In the genomic region with DNA sequence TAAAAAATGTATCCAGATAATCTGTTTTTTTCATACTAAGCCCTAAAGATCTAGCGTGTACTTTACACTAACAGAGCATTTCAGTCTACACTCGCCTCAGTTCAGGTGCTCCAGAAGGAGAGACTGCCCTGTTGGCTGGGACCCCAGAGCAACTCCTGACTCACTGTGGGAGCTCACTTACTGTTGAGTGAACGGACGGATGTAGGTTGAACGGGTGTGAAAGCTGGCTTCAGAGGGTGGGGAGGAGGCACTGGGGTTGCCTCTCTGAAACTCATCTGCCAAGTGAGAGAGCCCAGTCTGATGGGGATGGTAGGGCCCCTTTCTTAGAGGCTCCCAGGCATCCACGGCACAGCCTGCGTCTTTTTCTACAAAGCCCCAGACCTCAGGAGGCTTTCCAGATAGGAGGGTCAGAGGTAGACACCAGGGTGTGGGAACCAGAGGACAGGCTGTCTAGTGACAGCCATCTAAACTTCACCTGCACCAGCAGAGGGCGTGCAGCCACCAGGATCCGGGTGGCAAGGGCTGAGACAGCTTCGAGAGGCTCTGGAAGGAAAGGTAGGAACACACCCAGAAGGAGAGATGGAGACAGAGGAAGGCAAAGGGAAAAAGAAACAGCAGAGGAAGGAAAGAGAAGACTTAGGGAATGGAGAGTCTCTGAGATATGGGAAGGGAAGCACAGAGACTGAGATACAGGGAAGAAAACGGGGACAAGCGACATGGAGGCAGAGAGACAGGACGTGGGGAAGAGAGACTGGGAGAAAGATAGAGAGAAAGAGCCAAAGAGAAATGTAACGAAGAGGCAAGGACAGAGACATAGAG, we compare ENCODE assay signal across 1 cellular context.
TF ChIP-seq lines count a peak whose summit lies in the region.

No MANE protein-coding gene starts in this region.

TF ChIP-seq in H1, 55 proteins besides CTCF, POLR2A, EP300 and RAD21:
- TF ChIP-seq CEBPB (IDR thresholded peaks at IDR 0.05; ENCODE audit: low read depth, low read length) (no peak), CTBP2 (IDR thresholded peaks at IDR 0.05; ENCODE audit: borderline replicate concordance, insufficient read depth, insufficient read length, low read length) (no peak), MAFK (IDR thresholded peaks at IDR 0.05; ENCODE audit: low read depth, low read length) (no peak), TAF1 (IDR thresholded peaks at IDR 0.05; ENCODE audit: low read depth, low read length) (no peak), RFX5 (IDR thresholded peaks at IDR 0.05; ENCODE audit: borderline replicate concordance, low read depth, low read length) (no peak), CBX8 (IDR thresholded peaks at IDR 0.05; ENCODE audit: borderline replicate concordance, low read depth, low read length) (no peak), EGR1 (IDR thresholded peaks at IDR 0.05; ENCODE audit: borderline replicate concordance, low read depth, low read length) (no peak), SIN3A (conservative IDR thresholded peaks at IDR 0.05 in 1 of 2, IDR thresholded peaks at IDR 0.05 in 1 of 2; ENCODE audit: low read depth in 1 of 2, low read length in 2 of 2) (peak in 1 of 2 experiments; percentile 82; a peak in 1 of 4 replicates), YY1 (IDR thresholded peaks at IDR 0.05; ENCODE audit: low read depth, low read length) (peak; percentile 55; the same call in 1 of the 2 replicates), SIRT6 (IDR thresholded peaks at IDR 0.05; ENCODE audit: low read length) (no peak), SP4 (IDR thresholded peaks at IDR 0.05; ENCODE audit: low read length) (no peak), RBBP5 (IDR thresholded peaks at IDR 0.05; ENCODE audit: borderline replicate concordance, low read depth, low read length) (no peak), SUZ12 (IDR thresholded peaks at IDR 0.05; ENCODE audit: low read length) (no peak), ASH2L (IDR thresholded peaks at IDR 0.05; ENCODE audit: low read length) (no peak), HDAC2 (IDR thresholded peaks at IDR 0.05; ENCODE audit: borderline replicate concordance in 1 of 2, low read depth in 2 of 2, low read length in 2 of 2) (no peak), JUND (IDR thresholded peaks at IDR 0.05; ENCODE audit: low read length) (0 out of 2 replicates have a peak, but pooled peaks have one; percentile 35), NANOG (IDR thresholded peaks at IDR 0.05; ENCODE audit: insufficient read depth, low read depth, low read length, poor library complexity, severe bottlenecking) (no peak), BRCA1 (IDR thresholded peaks at IDR 0.05; ENCODE audit: low read depth, low read length) (no peak), BCL11A (IDR thresholded peaks at IDR 0.05; ENCODE audit: low read depth in 2 of 2, low read length in 2 of 2) (no peak)
- TF ChIP-seq, protein P1, sequence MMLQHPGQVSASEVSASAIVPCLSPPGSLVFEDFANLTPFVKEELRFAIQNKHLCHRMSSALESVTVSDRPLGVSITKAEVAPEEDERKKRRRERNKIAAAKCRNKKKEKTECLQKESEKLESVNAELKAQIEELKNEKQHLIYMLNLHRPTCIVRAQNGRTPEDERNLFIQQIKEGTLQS (IDR thresholded peaks at IDR 0.05; ENCODE audit: insufficient read depth, low read depth, low read length): no peak
- TF ChIP-seq, protein P2, sequence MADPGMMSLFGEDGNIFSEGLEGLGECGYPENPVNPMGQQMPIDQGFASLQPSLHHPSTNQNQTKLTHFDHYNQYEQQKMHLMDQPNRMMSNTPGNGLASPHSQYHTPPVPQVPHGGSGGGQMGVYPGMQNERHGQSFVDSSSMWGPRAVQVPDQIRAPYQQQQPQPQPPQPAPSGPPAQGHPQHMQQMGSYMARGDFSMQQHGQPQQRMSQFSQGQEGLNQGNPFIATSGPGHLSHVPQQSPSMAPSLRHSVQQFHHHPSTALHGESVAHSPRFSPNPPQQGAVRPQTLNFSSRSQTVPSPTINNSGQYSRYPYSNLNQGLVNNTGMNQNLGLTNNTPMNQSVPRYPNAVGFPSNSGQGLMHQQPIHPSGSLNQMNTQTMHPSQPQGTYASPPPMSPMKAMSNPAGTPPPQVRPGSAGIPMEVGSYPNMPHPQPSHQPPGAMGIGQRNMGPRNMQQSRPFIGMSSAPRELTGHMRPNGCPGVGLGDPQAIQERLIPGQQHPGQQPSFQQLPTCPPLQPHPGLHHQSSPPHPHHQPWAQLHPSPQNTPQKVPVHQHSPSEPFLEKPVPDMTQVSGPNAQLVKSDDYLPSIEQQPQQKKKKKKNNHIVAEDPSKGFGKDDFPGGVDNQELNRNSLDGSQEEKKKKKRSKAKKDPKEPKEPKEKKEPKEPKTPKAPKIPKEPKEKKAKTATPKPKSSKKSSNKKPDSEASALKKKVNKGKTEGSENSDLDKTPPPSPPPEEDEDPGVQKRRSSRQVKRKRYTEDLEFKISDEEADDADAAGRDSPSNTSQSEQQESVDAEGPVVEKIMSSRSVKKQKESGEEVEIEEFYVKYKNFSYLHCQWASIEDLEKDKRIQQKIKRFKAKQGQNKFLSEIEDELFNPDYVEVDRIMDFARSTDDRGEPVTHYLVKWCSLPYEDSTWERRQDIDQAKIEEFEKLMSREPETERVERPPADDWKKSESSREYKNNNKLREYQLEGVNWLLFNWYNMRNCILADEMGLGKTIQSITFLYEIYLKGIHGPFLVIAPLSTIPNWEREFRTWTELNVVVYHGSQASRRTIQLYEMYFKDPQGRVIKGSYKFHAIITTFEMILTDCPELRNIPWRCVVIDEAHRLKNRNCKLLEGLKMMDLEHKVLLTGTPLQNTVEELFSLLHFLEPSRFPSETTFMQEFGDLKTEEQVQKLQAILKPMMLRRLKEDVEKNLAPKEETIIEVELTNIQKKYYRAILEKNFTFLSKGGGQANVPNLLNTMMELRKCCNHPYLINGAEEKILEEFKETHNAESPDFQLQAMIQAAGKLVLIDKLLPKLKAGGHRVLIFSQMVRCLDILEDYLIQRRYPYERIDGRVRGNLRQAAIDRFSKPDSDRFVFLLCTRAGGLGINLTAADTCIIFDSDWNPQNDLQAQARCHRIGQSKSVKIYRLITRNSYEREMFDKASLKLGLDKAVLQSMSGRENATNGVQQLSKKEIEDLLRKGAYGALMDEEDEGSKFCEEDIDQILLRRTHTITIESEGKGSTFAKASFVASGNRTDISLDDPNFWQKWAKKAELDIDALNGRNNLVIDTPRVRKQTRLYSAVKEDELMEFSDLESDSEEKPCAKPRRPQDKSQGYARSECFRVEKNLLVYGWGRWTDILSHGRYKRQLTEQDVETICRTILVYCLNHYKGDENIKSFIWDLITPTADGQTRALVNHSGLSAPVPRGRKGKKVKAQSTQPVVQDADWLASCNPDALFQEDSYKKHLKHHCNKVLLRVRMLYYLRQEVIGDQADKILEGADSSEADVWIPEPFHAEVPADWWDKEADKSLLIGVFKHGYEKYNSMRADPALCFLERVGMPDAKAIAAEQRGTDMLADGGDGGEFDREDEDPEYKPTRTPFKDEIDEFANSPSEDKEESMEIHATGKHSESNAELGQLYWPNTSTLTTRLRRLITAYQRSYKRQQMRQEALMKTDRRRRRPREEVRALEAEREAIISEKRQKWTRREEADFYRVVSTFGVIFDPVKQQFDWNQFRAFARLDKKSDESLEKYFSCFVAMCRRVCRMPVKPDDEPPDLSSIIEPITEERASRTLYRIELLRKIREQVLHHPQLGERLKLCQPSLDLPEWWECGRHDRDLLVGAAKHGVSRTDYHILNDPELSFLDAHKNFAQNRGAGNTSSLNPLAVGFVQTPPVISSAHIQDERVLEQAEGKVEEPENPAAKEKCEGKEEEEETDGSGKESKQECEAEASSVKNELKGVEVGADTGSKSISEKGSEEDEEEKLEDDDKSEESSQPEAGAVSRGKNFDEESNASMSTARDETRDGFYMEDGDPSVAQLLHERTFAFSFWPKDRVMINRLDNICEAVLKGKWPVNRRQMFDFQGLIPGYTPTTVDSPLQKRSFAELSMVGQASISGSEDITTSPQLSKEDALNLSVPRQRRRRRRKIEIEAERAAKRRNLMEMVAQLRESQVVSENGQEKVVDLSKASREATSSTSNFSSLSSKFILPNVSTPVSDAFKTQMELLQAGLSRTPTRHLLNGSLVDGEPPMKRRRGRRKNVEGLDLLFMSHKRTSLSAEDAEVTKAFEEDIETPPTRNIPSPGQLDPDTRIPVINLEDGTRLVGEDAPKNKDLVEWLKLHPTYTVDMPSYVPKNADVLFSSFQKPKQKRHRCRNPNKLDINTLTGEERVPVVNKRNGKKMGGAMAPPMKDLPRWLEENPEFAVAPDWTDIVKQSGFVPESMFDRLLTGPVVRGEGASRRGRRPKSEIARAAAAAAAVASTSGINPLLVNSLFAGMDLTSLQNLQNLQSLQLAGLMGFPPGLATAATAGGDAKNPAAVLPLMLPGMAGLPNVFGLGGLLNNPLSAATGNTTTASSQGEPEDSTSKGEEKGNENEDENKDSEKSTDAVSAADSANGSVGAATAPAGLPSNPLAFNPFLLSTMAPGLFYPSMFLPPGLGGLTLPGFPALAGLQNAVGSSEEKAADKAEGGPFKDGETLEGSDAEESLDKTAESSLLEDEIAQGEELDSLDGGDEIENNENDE (IDR thresholded peaks at IDR 0.05; ENCODE audit: insufficient replicate concordance, low read length): no peak
